ENCODE assay signal across 17 cellular contexts in the genomic region with DNA sequence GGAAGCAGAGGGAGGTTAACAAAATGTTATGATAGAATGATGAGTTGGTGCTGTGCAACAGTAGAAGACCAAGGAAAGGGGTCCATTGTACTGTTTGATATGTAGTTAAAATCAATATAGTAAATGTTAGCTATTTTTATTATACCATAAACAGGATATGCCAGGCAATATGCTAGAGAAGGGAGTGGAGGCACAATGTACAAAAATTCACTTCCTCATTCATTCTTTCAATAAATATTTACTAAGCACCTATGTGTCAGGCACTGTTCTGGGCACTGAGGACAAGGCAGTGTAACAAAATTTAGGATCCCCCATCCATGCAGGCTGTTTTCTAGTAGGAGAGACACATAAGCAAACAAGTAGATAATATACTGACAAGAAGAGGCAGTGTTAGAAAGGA. TPM values are rescaled to one million over a fixed set of nuclear protein-coding genes. Genes with fewer than 3 reads are reported as not detected.
DNase-seq lines count a peak whose midpoint lies in the region; ATAC-seq and TF ChIP-seq lines count a peak whose summit lies in the region.
"Had no signal": no experiment of that assay in that cellular context is flagged by ENCODE, and none has a peak within 500 bp of the region (broad histone marks: within the 10 kb centered on the region; RNA-seq: fewer than 3 reads in every experiment).

No MANE protein-coding gene starts in this region.

- H3K27ac ChIP-seq in DOHH2 (ENCODE audit: low read depth, low read length) = 0 out of 2 replicates have a peak overlapping the region, but pooled peaks have one; percentile 5
- H3K27ac ChIP-seq: BLaER1, C4-2B had no signal

- H3K36me3 ChIP-seq in DOHH2 (ENCODE audit: control insufficient read depth, low read length) = peaks cover 65% of the 10 kb centered on the region
- H3K36me3 ChIP-seq: BLaER1, HAP-1 had no signal

- TF ChIP-seq CTCF in DOHH2 (IDR thresholded peaks at IDR 0.05; ENCODE audit: low read depth, low read length, poor library complexity, severe bottlenecking) (no peak), WTC11 (IDR thresholded peaks at IDR 0.05) (no peak)

- H3K27me3 Mint-ChIP-seq in WTC11 (ENCODE audit: low read depth) = no peaks in the 10 kb centered on the region
- no peaks in the 10 kb centered on the region for H3K27me3 Mint-ChIP-seq in stimulated activated naive B cell treated with anti-CD40 and anti-IgM and Interleukin-4, amounts not matched to agents 10 μg/mL and 1 μg/mL and 100 μg/mL, for 72 hours
- H3K27me3 Mint-ChIP-seq: B cell had no signal

- CTCF ChIA-PET in WTC11 (lab: Charles Lee) = no interaction called here

- POLR2A ChIA-PET in WTC11 (lab: Charles Lee) = no interaction called here

- ATAC-seq in WTC11 (no peak), left colon (peak; percentile 83), GM18868 (IDR thresholded peaks at IDR 0.05; ENCODE audit: unreplicated experiment) (no peak)
- no peak for ATAC-seq in stimulated activated naive B cell treated with anti-CD40 and anti-IgM and Interleukin-4, amounts not matched to agents 10 μg/mL and 1 μg/mL and 100 μg/mL, for 72 hours (replicated peaks)
- ATAC-seq in activated CD4-positive, CD25-positive, alpha-beta regulatory T cell treated with anti-CD3 and anti-CD28 coated beads, Interleukin-2, amount 50 U/mL, for 24 hours = no peak
- ATAC-seq: CD8-positive, alpha-beta T cell had no signal

- H3F3A ChIP-seq in DOHH2 (ENCODE audit: control insufficient read depth, insufficient read depth) = peaks cover 6% of the 10 kb centered on the region

- peaks cover 36% of the 10 kb centered on the region for H3K4me1 Mint-ChIP-seq in WTC11
- H3K4me1 Mint-ChIP-seq in stimulated activated naive B cell treated with anti-CD40 and anti-IgM and Interleukin-4, amounts not matched to agents 10 μg/mL and 1 μg/mL and 100 μg/mL, for 72 hours = peaks cover 3 to 6% of the 10 kb centered on the region in 2 donors
- H3K4me1 Mint-ChIP-seq: CD4-positive, CD25-positive, alpha-beta regulatory T cell had no signal

- H3K36me3 Mint-ChIP-seq in WTC11 = no peaks in the 10 kb centered on the region
- H3K36me3 Mint-ChIP-seq in stimulated activated naive B cell treated with anti-CD40 and anti-IgM and Interleukin-4, amounts not matched to agents 10 μg/mL and 1 μg/mL and 100 μg/mL, for 72 hours = no peaks in the 10 kb centered on the region
- H3K36me3 Mint-ChIP-seq: CD4-positive, CD25-positive, alpha-beta regulatory T cell; CD8-positive, alpha-beta T cell had no signal

- H3K4me1 ChIP-seq in DOHH2 (ENCODE audit: control insufficient read depth, low read length) = peaks cover 79% of the 10 kb centered on the region

- no peaks in the 10 kb centered on the region for H3K9me2 ChIP-seq in DOHH2 (replicated peaks; ENCODE audit: control insufficient read depth, low read length)

- no peak overlapping the region for H3K4me3 Mint-ChIP-seq in WTC11
- no peak overlapping the region for H3K4me3 Mint-ChIP-seq in stimulated activated naive B cell treated with anti-CD40 and anti-IgM and Interleukin-4, amounts not matched to agents 10 μg/mL and 1 μg/mL and 100 μg/mL, for 72 hours
- H3K4me3 Mint-ChIP-seq: B cell; CD4-positive, CD25-positive, alpha-beta regulatory T cell; CD8-positive, alpha-beta T cell; HFFc6 had no signal

- H3K4me2 ChIP-seq in DOHH2 (ENCODE audit: low read length) = peak overlapping the region; percentile 28
- H3K4me2 ChIP-seq: BLaER1 had no signal

- H3K9me3 Mint-ChIP-seq in WTC11 = no peaks in the 10 kb centered on the region
- H3K9me3 Mint-ChIP-seq in stimulated activated naive B cell treated with anti-CD40 and anti-IgM and Interleukin-4, amounts not matched to agents 10 μg/mL and 1 μg/mL and 100 μg/mL, for 72 hours = no peaks in the 10 kb centered on the region
- H3K9me3 Mint-ChIP-seq: CD8-positive, alpha-beta T cell; HFFc6 had no signal

- peak overlapping the region; percentile 20; the same call in 1 of the 2 replicates for H3K27ac Mint-ChIP-seq in WTC11
- no peak overlapping the region for H3K27ac Mint-ChIP-seq in stimulated activated naive B cell treated with anti-CD40 and anti-IgM and Interleukin-4, amounts not matched to agents 10 μg/mL and 1 μg/mL and 100 μg/mL, for 72 hours
- H3K27ac Mint-ChIP-seq: B cell; CD4-positive, CD25-positive, alpha-beta regulatory T cell; CD8-positive, alpha-beta T cell; HFFc6 had no signal

- DNase-seq in WTC11 (ENCODE audit: low spot score) = no peak
- no peak for DNase-seq in left colon
- DNase-seq in stimulated activated naive B cell treated with anti-CD40 and anti-IgM and Interleukin-4, amounts not matched to agents 10 μg/mL and 1 μg/mL and 100 μg/mL, for 72 hours = no peak
- DNase-seq: CD4-positive, CD25-positive, alpha-beta regulatory T cell; CD8-positive, alpha-beta T cell; DMS 273 treated with DMSO at 0.1 percent for 48 hours; DMS79; GF-D8; GOT3; HFFc6 had no signal

- no peak overlapping the region for H3K4me3 ChIP-seq in DOHH2 (ENCODE audit: low read length)
- H3K4me3 ChIP-seq: BLaER1, HAP-1 had no signal

- peaks cover 100% of the 10 kb centered on the region for H3K79me2 ChIP-seq in DOHH2 (ENCODE audit: control insufficient read depth, low read length)

- no peaks in the 10 kb centered on the region for H4K20me1 ChIP-seq in DOHH2 (ENCODE audit: control insufficient read depth, insufficient read depth, low read depth, low read length)
- H4K20me1 ChIP-seq: BLaER1 had no signal

- intact Hi-C loops in left colon (cut with DNase I, micrococcal nuclease) = no loop called here

- no peaks in the 10 kb centered on the region for H3K9me3 ChIP-seq in DOHH2 (ENCODE audit: control insufficient read depth, insufficient read depth, low read length)
- H3K9me3 ChIP-seq: BLaER1, HAP-1 had no signal

- H3K27me3 ChIP-seq in DOHH2 (ENCODE audit: control insufficient read depth, low read length) = no peaks in the 10 kb centered on the region
- H3K27me3 ChIP-seq: BLaER1 had no signal

TF ChIP-seq in WTC11, 78 proteins besides CTCF, POLR2A, EP300 and RAD21 (continues in another document):
- TF ChIP-seq, protein P1, sequence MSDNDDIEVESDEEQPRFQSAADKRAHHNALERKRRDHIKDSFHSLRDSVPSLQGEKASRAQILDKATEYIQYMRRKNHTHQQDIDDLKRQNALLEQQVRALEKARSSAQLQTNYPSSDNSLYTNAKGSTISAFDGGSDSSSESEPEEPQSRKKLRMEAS (CRISPR knock-in tag; IDR thresholded peaks at IDR 0.05) = no peak
- TF ChIP-seq, protein P2, sequence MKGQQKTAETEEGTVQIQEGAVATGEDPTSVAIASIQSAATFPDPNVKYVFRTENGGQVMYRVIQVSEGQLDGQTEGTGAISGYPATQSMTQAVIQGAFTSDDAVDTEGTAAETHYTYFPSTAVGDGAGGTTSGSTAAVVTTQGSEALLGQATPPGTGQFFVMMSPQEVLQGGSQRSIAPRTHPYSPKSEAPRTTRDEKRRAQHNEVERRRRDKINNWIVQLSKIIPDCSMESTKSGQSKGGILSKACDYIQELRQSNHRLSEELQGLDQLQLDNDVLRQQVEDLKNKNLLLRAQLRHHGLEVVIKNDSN (CRISPR knock-in tag; IDR thresholded peaks at IDR 0.05) = no peak
- TF ChIP-seq ESRRA (CRISPR knock-in tag; IDR thresholded peaks at IDR 0.05; ENCODE audit: borderline replicate concordance) (no peak), EMX1 (CRISPR knock-in tag; IDR thresholded peaks at IDR 0.05) (no peak), NR1H2 (CRISPR knock-in tag; IDR thresholded peaks at IDR 0.05) (no peak), ZNF317 (CRISPR knock-in tag; IDR thresholded peaks at IDR 0.05; ENCODE audit: borderline replicate concordance, low read depth) (no peak), SMAD4 (CRISPR knock-in tag; IDR thresholded peaks at IDR 0.05) (no peak)
- TF ChIP-seq, protein P3, sequence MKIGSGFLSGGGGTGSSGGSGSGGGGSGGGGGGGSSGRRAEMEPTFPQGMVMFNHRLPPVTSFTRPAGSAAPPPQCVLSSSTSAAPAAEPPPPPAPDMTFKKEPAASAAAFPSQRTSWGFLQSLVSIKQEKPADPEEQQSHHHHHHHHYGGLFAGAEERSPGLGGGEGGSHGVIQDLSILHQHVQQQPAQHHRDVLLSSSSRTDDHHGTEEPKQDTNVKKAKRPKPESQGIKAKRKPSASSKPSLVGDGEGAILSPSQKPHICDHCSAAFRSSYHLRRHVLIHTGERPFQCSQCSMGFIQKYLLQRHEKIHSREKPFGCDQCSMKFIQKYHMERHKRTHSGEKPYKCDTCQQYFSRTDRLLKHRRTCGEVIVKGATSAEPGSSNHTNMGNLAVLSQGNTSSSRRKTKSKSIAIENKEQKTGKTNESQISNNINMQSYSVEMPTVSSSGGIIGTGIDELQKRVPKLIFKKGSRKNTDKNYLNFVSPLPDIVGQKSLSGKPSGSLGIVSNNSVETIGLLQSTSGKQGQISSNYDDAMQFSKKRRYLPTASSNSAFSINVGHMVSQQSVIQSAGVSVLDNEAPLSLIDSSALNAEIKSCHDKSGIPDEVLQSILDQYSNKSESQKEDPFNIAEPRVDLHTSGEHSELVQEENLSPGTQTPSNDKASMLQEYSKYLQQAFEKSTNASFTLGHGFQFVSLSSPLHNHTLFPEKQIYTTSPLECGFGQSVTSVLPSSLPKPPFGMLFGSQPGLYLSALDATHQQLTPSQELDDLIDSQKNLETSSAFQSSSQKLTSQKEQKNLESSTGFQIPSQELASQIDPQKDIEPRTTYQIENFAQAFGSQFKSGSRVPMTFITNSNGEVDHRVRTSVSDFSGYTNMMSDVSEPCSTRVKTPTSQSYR (CRISPR knock-in tag; IDR thresholded peaks at IDR 0.05) = no peak
- TF ChIP-seq, protein P4, sequence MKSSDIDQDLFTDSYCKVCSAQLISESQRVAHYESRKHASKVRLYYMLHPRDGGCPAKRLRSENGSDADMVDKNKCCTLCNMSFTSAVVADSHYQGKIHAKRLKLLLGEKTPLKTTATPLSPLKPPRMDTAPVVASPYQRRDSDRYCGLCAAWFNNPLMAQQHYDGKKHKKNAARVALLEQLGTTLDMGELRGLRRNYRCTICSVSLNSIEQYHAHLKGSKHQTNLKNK (CRISPR knock-in tag; IDR thresholded peaks at IDR 0.05) = no peak
- TF ChIP-seq, protein P5, sequence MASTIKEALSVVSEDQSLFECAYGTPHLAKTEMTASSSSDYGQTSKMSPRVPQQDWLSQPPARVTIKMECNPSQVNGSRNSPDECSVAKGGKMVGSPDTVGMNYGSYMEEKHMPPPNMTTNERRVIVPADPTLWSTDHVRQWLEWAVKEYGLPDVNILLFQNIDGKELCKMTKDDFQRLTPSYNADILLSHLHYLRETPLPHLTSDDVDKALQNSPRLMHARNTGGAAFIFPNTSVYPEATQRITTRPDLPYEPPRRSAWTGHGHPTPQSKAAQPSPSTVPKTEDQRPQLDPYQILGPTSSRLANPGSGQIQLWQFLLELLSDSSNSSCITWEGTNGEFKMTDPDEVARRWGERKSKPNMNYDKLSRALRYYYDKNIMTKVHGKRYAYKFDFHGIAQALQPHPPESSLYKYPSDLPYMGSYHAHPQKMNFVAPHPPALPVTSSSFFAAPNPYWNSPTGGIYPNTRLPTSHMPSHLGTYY (CRISPR knock-in tag; IDR thresholded peaks at IDR 0.05) = no peak

RNA-seq across cellular contexts. Expression of a gene that starts 25.0 kb away (rescaled TPM):
- total RNA-seq in WTC11 (2021) (24.2 to 28.2 TPM (median 24.4 TPM) in 3 replicates), left colon (10 to 100 TPM; 18.7 to 23.8 TPM)

RNA-seq across cellular contexts. Expression of a gene that starts 25.3 kb away (rescaled TPM):
- total RNA-seq in WTC11 (2021) (51.5 to 54.5 TPM (median 53.9 TPM) in 3 replicates), left colon (10 to 100 TPM; 50.9 to 54.4 TPM)
